34 cellular contexts compared by ENCODE assay signal in the genomic region with DNA sequence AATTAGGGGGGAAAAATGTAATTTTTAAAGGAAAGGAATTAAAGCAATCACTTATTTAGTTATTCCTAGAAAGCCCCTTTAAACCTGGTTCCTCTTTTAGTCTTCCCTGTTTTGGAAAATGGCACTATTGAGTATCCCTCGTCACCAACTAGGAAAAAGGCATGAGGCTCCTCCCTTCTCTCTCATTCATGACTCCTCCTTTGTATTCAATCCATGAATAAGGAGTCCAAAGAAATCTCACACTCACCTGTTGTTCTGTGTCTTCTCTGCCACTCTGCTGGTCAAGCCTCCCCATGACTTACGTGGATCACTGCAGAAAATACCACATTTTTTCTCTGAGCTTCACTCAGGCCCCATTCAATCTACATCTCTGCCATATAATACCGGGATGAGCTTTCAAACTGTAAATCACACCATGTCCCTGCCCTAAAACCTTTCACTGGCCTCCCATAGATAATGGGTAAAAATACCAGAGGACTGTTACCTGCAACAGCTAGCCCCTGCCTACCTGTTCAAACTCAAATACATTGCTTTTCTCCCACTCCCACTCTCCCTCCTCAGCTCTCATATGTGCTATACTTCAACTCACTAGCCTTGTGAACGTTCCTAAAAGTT. TPM values are rescaled to one million over a fixed set of nuclear protein-coding genes. Genes with fewer than 3 reads are reported as not detected.
"Had no signal": no experiment of that assay in that cellular context is flagged by ENCODE, and none has a peak within 500 bp of the region (broad histone marks: within the 10 kb centered on the region; RNA-seq: fewer than 3 reads in every experiment).

No MANE protein-coding gene starts in this region.

- H3K9me3 ChIP-seq: adrenal gland, body of pancreas had no signal

- H3K4me3 Mint-ChIP-seq: activated B cell treated with CpG ODN at 0.5 μM for 24 hours; activated CD4-positive, alpha-beta memory T cell treated with anti-CD3 and anti-CD28 coated beads for 36 hours; activated CD4-positive, alpha-beta T cell treated with anti-CD3 and anti-CD28 coated beads, Interleukin-2, amount 10 ng/mL, durations not matched to agents 24 days and 14 days; activated CD8-positive, alpha-beta memory T cell treated with anti-CD3 and anti-CD28 coated beads, Interleukin-2, amount 10 ng/mL, durations not matched to agents 7 days and 5 days; activated CD8-positive, alpha-beta T cell treated with anti-CD3 and anti-CD28 coated beads, Interleukin-2, amount 10 ng/mL, durations not matched to agents 7 days and 5 days; activated naive CD4-positive, alpha-beta T cell treated with anti-CD3 and anti-CD28 coated beads for 36 hours; activated naive CD4-positive, alpha-beta T cell treated with anti-CD3 and anti-CD28 coated beads, Interleukin-2, amount 50 U/mL, for 24 hours; activated naive CD8-positive, alpha-beta T cell treated with anti-CD3 and anti-CD28 coated beads for 36 hours; activated naive CD8-positive, alpha-beta T cell treated with anti-CD3 and anti-CD28 coated beads, Interleukin-2, amount 50 U/mL, for 24 hours; activated T-helper 1 cell treated with anti-CD3 and anti-CD28 coated beads, Interleukin-12 subunit alpha, Interleukin-12 subunit beta, Interleukin-2, Interleukin-4 antibody, amounts not matched to agents 30 ng/mL and 10 ng/mL and 1 ng/mL, durations not matched to agents 14 hours and 24 hours and 36 hours; effector memory CD8-positive, alpha-beta T cell had no signal

- DNase-seq: activated B cell treated with CpG ODN at 0.5 μM for 24 hours; activated CD4-positive, alpha-beta memory T cell treated with anti-CD3 and anti-CD28 coated beads for 36 hours; activated CD4-positive, alpha-beta T cell treated with anti-CD3 and anti-CD28 coated beads, Interleukin-2, amount 10 ng/mL, durations not matched to agents 24 days and 14 days; activated CD8-positive, alpha-beta memory T cell treated with anti-CD3 and anti-CD28 coated beads, Interleukin-2, amount 10 ng/mL, durations not matched to agents 7 days and 5 days; activated CD8-positive, alpha-beta memory T cell treated with anti-CD3 and anti-CD28 coated beads, Interleukin-2, amount 50 U/mL, for 4 hours; activated CD8-positive, alpha-beta T cell treated with anti-CD3 and anti-CD28 coated beads, Interleukin-2, amount 10 ng/mL, durations not matched to agents 7 days and 5 days; activated effector memory CD4-positive, alpha-beta T cell treated with anti-CD3 and anti-CD28 coated beads, Interleukin-2, amount 50 U/mL, for 16 hours; activated naive CD4-positive, alpha-beta T cell treated with anti-CD3 and anti-CD28 coated beads for 36 hours; activated naive CD8-positive, alpha-beta T cell treated with anti-CD3 and anti-CD28 coated beads for 36 hours; activated naive CD8-positive, alpha-beta T cell treated with anti-CD3 and anti-CD28 coated beads, Interleukin-2, amount 50 U/mL, for 24 hours; activated T-cell treated with anti-CD3 and anti-CD28 coated beads, Interleukin-2, amount 50 U/mL, for 1 hour; activated T-cell treated with anti-CD3 and anti-CD28 coated beads, Interleukin-2, amount 50 U/mL, for 48 hours; adrenal gland; amygdala; aorta; body of pancreas; caudate nucleus; cortex of kidney; dermis blood vessel endothelial cell; effector CD4-positive, alpha-beta T cell; effector memory CD8-positive, alpha-beta T cell; erythroblast; foreskin melanocyte; heart right ventricle; T-helper 2 cell had no signal

- FAIRE-seq: colon had no signal

- H3K4me1 ChIP-seq: adrenal gland, body of pancreas, gastroesophageal sphincter had no signal

- H3K36me3 ChIP-seq: adrenal gland, esophagus muscularis mucosa, gastroesophageal sphincter, heart right ventricle had no signal

- H3K4me3 ChIP-seq: adrenal gland, body of pancreas, esophagus muscularis mucosa, gastroesophageal sphincter, heart right ventricle had no signal

- H3K27me3 ChIP-seq: adrenal gland, body of pancreas, esophagus muscularis mucosa, gastroesophageal sphincter had no signal

- H3K27ac ChIP-seq: adrenal gland, body of pancreas, esophagus muscularis mucosa, gastroesophageal sphincter, heart right ventricle, VCaP had no signal

- H3K4me1 Mint-ChIP-seq: activated B cell treated with CpG ODN at 0.5 μM for 24 hours had no signal

- H3K36me3 Mint-ChIP-seq: activated CD4-positive, alpha-beta memory T cell treated with anti-CD3 and anti-CD28 coated beads for 36 hours; activated CD8-positive, alpha-beta memory T cell treated with anti-CD3 and anti-CD28 coated beads, Interleukin-2, amount 10 ng/mL, durations not matched to agents 7 days and 5 days; activated naive CD4-positive, alpha-beta T cell treated with anti-CD3 and anti-CD28 coated beads, Interleukin-2, amount 50 U/mL, for 24 hours; activated naive CD8-positive, alpha-beta T cell treated with anti-CD3 and anti-CD28 coated beads for 36 hours had no signal

- ATAC-seq: activated CD4-positive, CD25-positive, alpha-beta regulatory T cell treated with anti-CD3 and anti-CD28 coated beads, Interleukin-2, amount 50 U/mL, for 24 hours; activated CD8-positive, alpha-beta memory T cell treated with anti-CD3 and anti-CD28 coated beads, Interleukin-2, amount 10 ng/mL, durations not matched to agents 7 days and 5 days; activated CD8-positive, alpha-beta T cell treated with anti-CD3 and anti-CD28 coated beads, Interleukin-2, amount 10 ng/mL, durations not matched to agents 7 days and 5 days; activated naive CD8-positive, alpha-beta T cell treated with anti-CD3 and anti-CD28 coated beads, Interleukin-2, amount 50 U/mL, for 24 hours; body of pancreas; effector memory CD8-positive, alpha-beta T cell; gastroesophageal sphincter; heart right ventricle had no signal

- H3K27me3 Mint-ChIP-seq: activated CD4-positive, alpha-beta memory T cell treated with anti-CD3 and anti-CD28 coated beads for 36 hours; activated naive CD4-positive, alpha-beta T cell treated with anti-CD3 and anti-CD28 coated beads, Interleukin-2, amount 50 U/mL, for 24 hours had no signal

- H3K27ac Mint-ChIP-seq: activated B cell treated with CpG ODN at 0.5 μM for 24 hours; activated CD4-positive, alpha-beta memory T cell treated with anti-CD3 and anti-CD28 coated beads for 36 hours; activated CD4-positive, alpha-beta T cell treated with anti-CD3 and anti-CD28 coated beads, Interleukin-2, amount 10 ng/mL, durations not matched to agents 24 days and 14 days; activated CD8-positive, alpha-beta memory T cell treated with anti-CD3 and anti-CD28 coated beads, Interleukin-2, amount 10 ng/mL, durations not matched to agents 7 days and 5 days; activated CD8-positive, alpha-beta T cell treated with anti-CD3 and anti-CD28 coated beads, Interleukin-2, amount 10 ng/mL, durations not matched to agents 7 days and 5 days; activated naive CD4-positive, alpha-beta T cell treated with anti-CD3 and anti-CD28 coated beads for 36 hours; activated naive CD4-positive, alpha-beta T cell treated with anti-CD3 and anti-CD28 coated beads, Interleukin-2, amount 50 U/mL, for 24 hours; activated naive CD8-positive, alpha-beta T cell treated with anti-CD3 and anti-CD28 coated beads for 36 hours; activated naive CD8-positive, alpha-beta T cell treated with anti-CD3 and anti-CD28 coated beads, Interleukin-2, amount 50 U/mL, for 24 hours; activated T-helper 1 cell treated with anti-CD3 and anti-CD28 coated beads, Interleukin-12 subunit alpha, Interleukin-12 subunit beta, Interleukin-2, Interleukin-4 antibody, amounts not matched to agents 30 ng/mL and 10 ng/mL and 1 ng/mL, durations not matched to agents 14 hours and 24 hours and 36 hours; activated T-helper 2 cell treated with anti-CD3 and anti-CD28 coated beads, Interferon-gamma antibody, Interleukin-2, Interleukin-4, amounts not matched to agents 10 μg/mL and 5 μg/mL and 100 μg/mL, durations not matched to agents 14 hours and 24 hours and 36 hours; effector memory CD8-positive, alpha-beta T cell had no signal

- H3K9me3 Mint-ChIP-seq: activated CD4-positive, alpha-beta memory T cell treated with anti-CD3 and anti-CD28 coated beads for 36 hours; activated naive CD4-positive, alpha-beta T cell treated with anti-CD3 and anti-CD28 coated beads, Interleukin-2, amount 50 U/mL, for 24 hours had no signal

RNA-seq across cellular contexts. Expression of a gene that starts 5.5 kb away (rescaled TPM):
- total RNA-seq: activated B cell treated with CpG ODN at 0.5 μM for 24 hours, chondrocyte, dermis blood vessel endothelial cell, esophagus muscularis mucosa had no signal
- polyA plus RNA-seq: aorta, heart right ventricle had no signal
